Comparison of ENCODE assay signal across 19 cellular contexts in the genomic region with DNA sequence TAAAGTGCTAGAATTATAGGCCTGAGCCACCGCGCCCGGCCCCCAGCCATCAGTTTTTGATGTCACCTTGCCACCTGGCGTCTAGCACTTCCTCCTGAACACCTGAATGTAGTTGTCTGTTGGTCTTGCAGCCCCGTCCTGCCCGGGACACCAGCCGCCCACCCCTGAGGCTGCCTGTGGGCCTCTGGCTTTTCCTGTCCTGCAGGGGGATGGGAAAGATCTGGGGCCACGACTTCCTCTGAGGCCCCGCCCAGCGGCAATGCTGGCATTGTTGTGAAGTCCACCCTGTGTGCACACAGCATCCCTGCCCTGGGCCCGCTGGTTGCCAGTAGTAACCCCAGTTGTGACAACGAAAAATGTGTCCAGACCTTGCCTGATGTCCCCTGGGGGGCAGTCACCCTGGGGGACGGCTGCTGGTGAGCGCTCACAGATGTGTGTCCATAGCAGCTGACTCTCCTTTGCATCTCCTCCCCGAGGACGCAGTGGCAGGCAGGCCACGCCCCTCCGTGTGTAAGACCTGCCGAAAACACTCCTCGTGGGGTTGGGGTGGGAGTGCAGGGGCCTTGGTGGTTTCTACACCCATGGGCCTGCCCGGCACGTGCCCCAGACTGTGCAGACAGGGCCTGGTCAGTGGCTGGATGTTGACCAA. TPM values are rescaled to one million over a fixed set of nuclear protein-coding genes. Genes with fewer than 3 reads are reported as not detected.
DNase-seq lines count a peak whose midpoint lies in the region; ATAC-seq, FAIRE-seq and TF ChIP-seq lines count a peak whose summit lies in the region.
"Had no signal": no experiment of that assay in that cellular context is flagged by ENCODE, and none has a peak within 500 bp of the region (broad histone marks: within the 10 kb centered on the region; RNA-seq: fewer than 3 reads in every experiment).

No MANE protein-coding gene starts in this region.

- ATAC-seq in K562 = no peak
- ATAC-seq in GM18867 (IDR thresholded peaks at IDR 0.05; ENCODE audit: unreplicated experiment) = no peak
- ATAC-seq: activated CD4-positive, alpha-beta T cell treated with anti-CD3 and anti-CD28 coated beads for 36 hours had no signal

- CTCF ChIA-PET in K562 (lab: Yijun Ruan, JAX; ENCODE audit: low intra/inter-chr PET ratio) = no interaction called here
- CTCF ChIA-PET in CD8-positive, alpha-beta memory T cell (lab: Charles Lee) = interaction anchor here (1.3 to 3.6 kb wide), 3 partner anchors 13 to 57 kb away, joined by 3 to 35 read pairs (median 3); no protein-coding TSS in a partner anchor

- no peaks in the 10 kb centered on the region for H3K9me2 ChIP-seq in DOHH2 (replicated peaks; ENCODE audit: control insufficient read depth, low read length)

- H3K27me3 ChIP-seq in DOHH2 (ENCODE audit: control insufficient read depth, low read length) = no peaks in the 10 kb centered on the region
- no peaks in the 10 kb centered on the region for H3K27me3 ChIP-seq in K562 (ENCODE audit: control insufficient read depth in 2 of 2, insufficient read depth in 2 of 2, low read length in 2 of 2)
- no peaks in the 10 kb centered on the region for H3K27me3 ChIP-seq in CD8-positive, alpha-beta memory T cell (ENCODE audit: insufficient read depth, low read length, poor library complexity, severe bottlenecking)
- H3K27me3 ChIP-seq in tibial artery = no peaks in the 10 kb centered on the region
- H3K27me3 ChIP-seq: neural progenitor cell, sigmoid colon had no signal

- peak overlapping the region; percentile 29 for H3K27ac ChIP-seq in DOHH2 (ENCODE audit: low read depth, low read length)
- H3K27ac ChIP-seq in K562 (ENCODE audit: extremely low read depth, low read depth, low read length) = no peak overlapping the region
- no peak overlapping the region for H3K27ac ChIP-seq in CD8-positive, alpha-beta memory T cell (ENCODE audit: low read depth, low read length)
- no peak overlapping the region for H3K27ac ChIP-seq in tibial artery
- H3K27ac ChIP-seq: neural progenitor cell had no signal

- H3K79me2 ChIP-seq in DOHH2 (ENCODE audit: control insufficient read depth, low read length) (peaks cover 87% of the 10 kb centered on the region), K562 (ENCODE audit: control insufficient read depth, insufficient read depth, low read length) (peaks cover 7% of the 10 kb centered on the region; the same call in 1 of the 3 replicates)

- H2AFZ ChIP-seq in K562 (ENCODE audit: low read depth, low read length) = no peak overlapping the region
- H2AFZ ChIP-seq: neural progenitor cell had no signal

- H3K4me3 Mint-ChIP-seq in neural crest cell = peak overlapping the region; percentile 38
- H3K4me3 Mint-ChIP-seq in CD8-positive, alpha-beta memory T cell = peak overlapping the region in 1 of 7 donors; percentile 59
- H3K4me3 Mint-ChIP-seq: activated CD4-positive, alpha-beta T cell treated with anti-CD3 and anti-CD28 coated beads for 36 hours; activated naive CD8-positive, alpha-beta T cell treated with anti-CD3 and anti-CD28 coated beads for 36 hours; neural progenitor cell; type B pancreatic cell had no signal

- no peak overlapping the region for H3K4me3 ChIP-seq in DOHH2 (ENCODE audit: low read length)
- no peak overlapping the region for H3K4me3 ChIP-seq in K562
- H3K4me3 ChIP-seq in CD8-positive, alpha-beta memory T cell (ENCODE audit: low read length) = no peak overlapping the region
- no peak overlapping the region for H3K4me3 ChIP-seq in tibial artery
- H3K4me3 ChIP-seq: neural progenitor cell, sigmoid colon had no signal

- TF ChIP-seq CTCF in DOHH2 (IDR thresholded peaks at IDR 0.05; ENCODE audit: low read depth, low read length, poor library complexity, severe bottlenecking) (no peak), K562 (IDR thresholded peaks at IDR 0.05 in 2 of 3, conservative IDR thresholded peaks at IDR 0.05 in 1 of 3; ENCODE audit: insufficient read depth in 2 of 3, low read depth in 1 of 3, low read length in 3 of 3) (no peak), neural crest cell (conservative IDR thresholded peaks at IDR 0.05) (no peak), tibial artery (IDR thresholded peaks at IDR 0.05) (no peak)

- no peak for TF ChIP-seq EP300 in K562 (IDR thresholded peaks at IDR 0.05; ENCODE audit: low read length)

- 90% methylated on average over 14 of the region's 22 CpGs for WGBS in K562 (ENCODE audit: insufficient coverage, low coverage, missing lambda C conversion rate)

- peaks cover 4% of the 10 kb centered on the region for H3K27me3 Mint-ChIP-seq in neural crest cell (ENCODE audit: low read depth)
- no peaks in the 10 kb centered on the region for H3K27me3 Mint-ChIP-seq in CD8-positive, alpha-beta memory T cell
- H3K27me3 Mint-ChIP-seq: activated CD4-positive, alpha-beta T cell treated with anti-CD3 and anti-CD28 coated beads for 36 hours; activated naive CD8-positive, alpha-beta T cell treated with anti-CD3 and anti-CD28 coated beads for 36 hours; type B pancreatic cell had no signal

- TF ChIP-seq RAD21 in K562 (CRISPR knock-in tag; conservative IDR thresholded peaks at IDR 0.05 in 1 of 2, IDR thresholded peaks at IDR 0.05 in 1 of 2) = no peak

- intact Hi-C loops in K562 (cut with micrococcal nuclease) = no loop called here
- intact Hi-C loops in tibial artery (cut with DNase I; ENCODE audit: low total_unique reads) = loop anchor here (5.0 kb wide), 2 partner anchors 60 to 280 kb away; no protein-coding TSS in a partner anchor

- no TSS peak for BruUV-seq in K562 (replicated peaks; lab: Mats Ljungman, UMichigan)

- peaks cover 26% of the 10 kb centered on the region for H3K36me3 Mint-ChIP-seq in neural crest cell (ENCODE audit: low read depth)
- H3K36me3 Mint-ChIP-seq in CD8-positive, alpha-beta memory T cell = peaks cover 3 to 64% (median 7%) of the 10 kb centered on the region in 3 donors

- peaks cover 20% of the 10 kb centered on the region; the same call in 1 of the 2 replicates for H4K20me1 ChIP-seq in DOHH2 (ENCODE audit: control insufficient read depth, insufficient read depth, low read depth, low read length)
- 0 out of 2 replicates have a peak, but pooled peaks cover 3% of the 10 kb centered on the region for H4K20me1 ChIP-seq in K562 (replicated peaks; ENCODE audit: control insufficient read depth, insufficient read depth, low read length)

- H3K9me1 ChIP-seq in K562 (ENCODE audit: control insufficient read depth, insufficient read depth, low read length) = no peaks in the 10 kb centered on the region

- H3K9ac ChIP-seq in K562 (ENCODE audit: insufficient read depth in 1 of 2, low read depth in 2 of 2, low read length in 2 of 2) = no peak overlapping the region
- H3K9ac ChIP-seq: neural progenitor cell had no signal

- no peak overlapping the region for H3K27ac Mint-ChIP-seq in neural crest cell (ENCODE audit: unreplicated experiment)
- H3K27ac Mint-ChIP-seq in CD8-positive, alpha-beta memory T cell = no peak overlapping the region
- H3K27ac Mint-ChIP-seq: activated CD4-positive, alpha-beta T cell treated with anti-CD3 and anti-CD28 coated beads for 36 hours; activated naive CD8-positive, alpha-beta T cell treated with anti-CD3 and anti-CD28 coated beads for 36 hours; neural progenitor cell; type B pancreatic cell had no signal

- peaks cover 93% of the 10 kb centered on the region for H3K36me3 ChIP-seq in DOHH2 (ENCODE audit: control insufficient read depth, low read length)
- H3K36me3 ChIP-seq in K562 (ENCODE audit: control insufficient read depth, insufficient read depth, low read length) = peaks cover 54% of the 10 kb centered on the region
- peaks cover 19% of the 10 kb centered on the region for H3K36me3 ChIP-seq in CD8-positive, alpha-beta memory T cell (ENCODE audit: insufficient read depth, low read length)
- H3K36me3 ChIP-seq in tibial artery = peaks cover 19 to 66% (median 46%) of the 10 kb centered on the region in 3 donors

- peaks cover 8% of the 10 kb centered on the region for H3F3A ChIP-seq in DOHH2 (ENCODE audit: control insufficient read depth, insufficient read depth)

- in situ Hi-C loops in K562 (cut with MboI) = no loop called here

- H3K4me1 Mint-ChIP-seq in neural crest cell = peaks cover 18% of the 10 kb centered on the region
- peaks cover 19 to 44% (median 32%) of the 10 kb centered on the region in 3 donors for H3K4me1 Mint-ChIP-seq in CD8-positive, alpha-beta memory T cell

- POLR2A ChIA-PET in K562 (lab: Yijun Ruan, JAX) = no interaction called here
- POLR2A ChIA-PET in CD8-positive, alpha-beta memory T cell (lab: Charles Lee) = interaction anchor here (1.0 to 1.1 kb wide), 2 partner anchors 16 to 17 kb away, joined by 3 to 4 read pairs; no protein-coding TSS in a partner anchor

- DNase-seq in K562 (ENCODE audit: extremely low read depth in 1 of 4, low spot score in 3 of 4) = no peak
- DNase-seq in neural crest cell (ENCODE audit: low read depth, low spot score) = no peak
- DNase-seq in CD8-positive, alpha-beta memory T cell = no peak
- DNase-seq in tibial artery = no peak
- DNase-seq: activated CD4-positive, alpha-beta T cell treated with anti-CD3 and anti-CD28 coated beads for 36 hours; activated naive CD8-positive, alpha-beta T cell treated with anti-CD3 and anti-CD28 coated beads for 36 hours; activated T-cell treated with anti-CD3 and anti-CD28 coated beads for 4 hours; DMS 273 treated with DMSO at 0.1 percent for 48 hours; foreskin melanocyte; mesenchymal stem cell; NCI-H1417; NK-92 treated with Interleukin-12 subunit alpha and Interleukin-12 subunit beta, amount 100 ng/mL, for 24 hours; sigmoid colon; stimulated activated CD4-positive, alpha-beta T cell treated with anti-CD3 and anti-CD28 coated beads, Interleukin-2, amount 100 ng/mL, for 48 hours had no signal

- FAIRE-seq in K562 (lab: Jason Lieb, UNC) = no peak
- FAIRE-seq: bronchial epithelial cell had no signal

- H3K9me3 Mint-ChIP-seq in neural crest cell = no peaks in the 10 kb centered on the region
- H3K9me3 Mint-ChIP-seq in CD8-positive, alpha-beta memory T cell = no peaks in the 10 kb centered on the region
- H3K9me3 Mint-ChIP-seq: activated naive CD8-positive, alpha-beta T cell treated with anti-CD3 and anti-CD28 coated beads for 36 hours; type B pancreatic cell had no signal

- H3K9me3 ChIP-seq in DOHH2 (ENCODE audit: control insufficient read depth, insufficient read depth, low read length) (no peaks in the 10 kb centered on the region), K562 (replicated peaks; ENCODE audit: control insufficient read depth, insufficient read depth, low read depth, low read length) (peaks cover 5% of the 10 kb centered on the region; the same call in 1 of the 2 replicates), tibial artery (no peaks in the 10 kb centered on the region)
- no peaks in the 10 kb centered on the region for H3K9me3 ChIP-seq in CD8-positive, alpha-beta memory T cell (ENCODE audit: low read length)
- H3K9me3 ChIP-seq: sigmoid colon had no signal

- H3K4me1 ChIP-seq in DOHH2 (ENCODE audit: control insufficient read depth, low read length) (peaks cover 49% of the 10 kb centered on the region), K562 (replicated peaks in 1 of 2; ENCODE audit: control insufficient read depth in 2 of 2, insufficient read depth in 2 of 2, low read length in 2 of 2) (peaks cover 0 to 37% of the 10 kb centered on the region in 2 experiments; a peak in 2 of 5 replicates), tibial artery (peaks cover 0 to 11% (median 6%) of the 10 kb centered on the region in 4 donors)
- H3K4me1 ChIP-seq in CD8-positive, alpha-beta memory T cell (ENCODE audit: insufficient read depth, low read length) = peaks cover 4% of the 10 kb centered on the region

- H3K4me2 ChIP-seq in DOHH2 (ENCODE audit: low read length) (no peak overlapping the region), K562 (ENCODE audit: insufficient read depth, low read length) (no peak overlapping the region)
- H3K4me2 ChIP-seq: neural progenitor cell had no signal

- TF ChIP-seq POLR2A in K562 (conservative IDR thresholded peaks at IDR 0.05) = no peak

RNA-seq across cellular contexts. Expression of a gene that starts 6.7 kb away (rescaled TPM):
- total RNA-seq in K562 (2011; cell fraction: chromatin; rRNA removed; ENCODE audit: low replicate concordance) = 12.6 and 38.1 TPM in 2 replicates
- 37.1 and 42.4 TPM in 2 replicates for total RNA-seq in K562 (2011; cell fraction: nucleolus; rRNA removed)
- total RNA-seq in K562 (2011; cell fraction: nucleoplasm; rRNA removed) = 17.2 and 22.2 TPM in 2 replicates
- total RNA-seq in K562 (2014; rRNA removed) (23.5 and 30.4 TPM in 2 replicates), K562 (2014; rRNA removed; fragmentation: Illumina TruSeq; extraction: Trizol) (0.93 and 1.8 TPM in 2 replicates), K562 (2015; rRNA removed; fragmentation: Illumina TruSeq; extraction: Trizol) (8.3 and 9.2 TPM in 2 replicates), K562 (2021) (22.6 and 24.4 TPM in 2 replicates), neural crest cell (24.3 and 24.5 TPM in 2 replicates)
- polyA plus RNA-seq in K562 (2011; rRNA removed) (9.7 and 14.9 TPM in 2 replicates), K562 (2014; fragmentation: Illumina TruSeq; extraction: Trizol) (2.2 and 11.6 TPM in 2 replicates), K562 (2014; fragmentation: Nextera tagmentation; extraction: Ambion mirVana) (under 1 TPM; 0.37 to 0.84 TPM), K562 (2014; rRNA removed) (24.3 and 24.9 TPM in 2 replicates)
- polyA plus RNA-seq in K562 (2011; cell fraction: cytosol; rRNA removed) = 19.8 and 41.1 TPM in 2 replicates
- 43.7 and 74.3 TPM in 2 replicates for polyA plus RNA-seq in K562 (2011; cell fraction: nucleus; rRNA removed)
- 15.4 and 21.7 TPM in 2 replicates for polyA plus RNA-seq in K562 (2012)
- polyA minus RNA-seq in K562 (2011; rRNA and poly(A)+ RNA removed) = 3.3 and 5.5 TPM in 2 replicates
- 8.8 and 11.2 TPM in 2 replicates for polyA minus RNA-seq in K562 (2011; cell fraction: cytosol; rRNA and poly(A)+ RNA removed)
- polyA minus RNA-seq in K562 (2011; cell fraction: nucleus; rRNA and poly(A)+ RNA removed) = 7.8 TPM in 2 replicates
- 10 to 100 TPM; 22.3 to 25.9 TPM for total RNA-seq in CD8-positive, alpha-beta memory T cell
- 6.1 TPM for polyA plus RNA-seq in CD8-positive, alpha-beta memory T cell

RNA-seq across cellular contexts. Expression of a gene that starts 21.8 kb away (rescaled TPM):
- 44.8 and 168 TPM in 2 replicates for total RNA-seq in K562 (2011; cell fraction: chromatin; rRNA removed; ENCODE audit: low replicate concordance)
- 130 and 141 TPM in 2 replicates for total RNA-seq in K562 (2011; cell fraction: nucleolus; rRNA removed)
- total RNA-seq in K562 (2011; cell fraction: nucleoplasm; rRNA removed) = 69.2 and 70.6 TPM in 2 replicates
- total RNA-seq in K562 (2014; rRNA removed) = 41.2 and 49.8 TPM in 2 replicates
- 1.4 and 2.8 TPM in 2 replicates for total RNA-seq in K562 (2014; rRNA removed; fragmentation: Illumina TruSeq; extraction: Trizol)
- total RNA-seq in K562 (2015; rRNA removed; fragmentation: Illumina TruSeq; extraction: Trizol) = 14.0 and 14.7 TPM in 2 replicates
- 55.3 and 59.3 TPM in 2 replicates for total RNA-seq in K562 (2021)
- polyA plus RNA-seq in K562 (2011; rRNA removed) = 24.3 and 35.9 TPM in 2 replicates
- polyA plus RNA-seq in K562 (2011; cell fraction: cytosol; rRNA removed) = 27.7 and 49.1 TPM in 2 replicates
- polyA plus RNA-seq in K562 (2011; cell fraction: nucleus; rRNA removed) = 268 and 323 TPM in 2 replicates
- 38.7 and 63.6 TPM in 2 replicates for polyA plus RNA-seq in K562 (2012)
- polyA plus RNA-seq in K562 (2014; fragmentation: Illumina TruSeq; extraction: Trizol) = 7.7 and 20.3 TPM in 2 replicates
- polyA plus RNA-seq in K562 (2014; fragmentation: Nextera tagmentation; extraction: Ambion mirVana) = under 1 TPM; 0.08 to 0.59 TPM
- polyA plus RNA-seq in K562 (2014; rRNA removed) = 62.0 and 62.9 TPM in 2 replicates
- 4.1 and 8.2 TPM in 2 replicates for polyA minus RNA-seq in K562 (2011; rRNA and poly(A)+ RNA removed)
- 15.3 and 18.4 TPM in 2 replicates for polyA minus RNA-seq in K562 (2011; cell fraction: cytosol; rRNA and poly(A)+ RNA removed)
- polyA minus RNA-seq in K562 (2011; cell fraction: nucleus; rRNA and poly(A)+ RNA removed) = 21.8 and 25.8 TPM in 2 replicates
- 45.7 and 46.9 TPM in 2 replicates for total RNA-seq in neural crest cell
- 100 to 1,000 TPM in 1 of 2 experiments, 10 to 100 TPM in 1; 96.2 to 102 TPM for total RNA-seq in CD8-positive, alpha-beta memory T cell
- 49.0 TPM for polyA plus RNA-seq in CD8-positive, alpha-beta memory T cell

RNA-seq across cellular contexts. Expression of a gene that starts 37.0 kb away (rescaled TPM):
- total RNA-seq in K562 (2011; cell fraction: chromatin; rRNA removed; ENCODE audit: low replicate concordance) = 2.9 and 7.9 TPM in 2 replicates
- 4.5 and 5.7 TPM in 2 replicates for total RNA-seq in K562 (2011; cell fraction: nucleolus; rRNA removed)
- total RNA-seq in K562 (2011; cell fraction: nucleoplasm; rRNA removed) = 4.0 and 4.1 TPM in 2 replicates
- total RNA-seq in K562 (2014; rRNA removed) (0.61 and 1.0 TPM in 2 replicates), K562 (2014; rRNA removed; fragmentation: Illumina TruSeq; extraction: Trizol) (0.06 and 0.07 TPM in 2 replicates), K562 (2015; rRNA removed; fragmentation: Illumina TruSeq; extraction: Trizol) (0.15 and 0.29 TPM in 2 replicates), K562 (2021) (3.0 and 3.9 TPM in 2 replicates), neural crest cell (2.5 and 3.0 TPM in 2 replicates)
- polyA plus RNA-seq in K562 (2011; rRNA removed) (1.1 and 1.7 TPM in 2 replicates), K562 (2014; fragmentation: Illumina TruSeq; extraction: Trizol) (0.22 and 0.72 TPM in 2 replicates), K562 (2014; fragmentation: Nextera tagmentation; extraction: Ambion mirVana) (under 1 TPM in 1 of 2 experiments, not detected in 1; 0.01 TPM), K562 (2014; rRNA removed) (1.7 and 1.9 TPM in 2 replicates)
- polyA plus RNA-seq in K562 (2011; cell fraction: cytosol; rRNA removed) = 2.4 and 3.0 TPM in 2 replicates
- polyA plus RNA-seq in K562 (2011; cell fraction: nucleus; rRNA removed) = 7.8 and 9.9 TPM in 2 replicates
- polyA plus RNA-seq in K562 (2012) = 2.1 and 7.6 TPM in 2 replicates
- 0.24 and 0.60 TPM in 2 replicates for polyA minus RNA-seq in K562 (2011; rRNA and poly(A)+ RNA removed)
- polyA minus RNA-seq in K562 (2011; cell fraction: cytosol; rRNA and poly(A)+ RNA removed) = 1.1 and 2.9 TPM in 2 replicates
- polyA minus RNA-seq in K562 (2011; cell fraction: nucleus; rRNA and poly(A)+ RNA removed) = 1.2 and 1.7 TPM in 2 replicates
- 1 to 10 TPM; 1.7 to 1.8 TPM for total RNA-seq in CD8-positive, alpha-beta memory T cell
- not detected for polyA plus RNA-seq in CD8-positive, alpha-beta memory T cell

RNA-seq across cellular contexts. Expression of a gene that starts 37.3 kb away (rescaled TPM):
- total RNA-seq in K562 (2011; cell fraction: chromatin; rRNA removed; ENCODE audit: low replicate concordance) = 86.7 and 211 TPM in 2 replicates
- 112 and 120 TPM in 2 replicates for total RNA-seq in K562 (2011; cell fraction: nucleolus; rRNA removed)
- total RNA-seq in K562 (2011; cell fraction: nucleoplasm; rRNA removed) = 93.7 and 97.5 TPM in 2 replicates
- total RNA-seq in K562 (2014; rRNA removed) (23.2 and 25.1 TPM in 2 replicates), K562 (2014; rRNA removed; fragmentation: Illumina TruSeq; extraction: Trizol) (4.1 and 6.0 TPM in 2 replicates), K562 (2015; rRNA removed; fragmentation: Illumina TruSeq; extraction: Trizol) (9.7 and 10.3 TPM in 2 replicates), K562 (2021) (31.1 and 33.0 TPM in 2 replicates), neural crest cell (48.8 and 54.4 TPM in 2 replicates)
- polyA plus RNA-seq in K562 (2011; rRNA removed) (10.1 and 17.7 TPM in 2 replicates), K562 (2014; fragmentation: Illumina TruSeq; extraction: Trizol) (9.3 and 15.1 TPM in 2 replicates), K562 (2014; fragmentation: Nextera tagmentation; extraction: Ambion mirVana) (1 to 10 TPM in 1 of 2 experiments, under 1 TPM in 1; 0.76 to 1.2 TPM), K562 (2014; rRNA removed) (26.8 and 29.9 TPM in 2 replicates)
- polyA plus RNA-seq in K562 (2011; cell fraction: cytosol; rRNA removed) = 9.3 and 11.7 TPM in 2 replicates
- 166 and 249 TPM in 2 replicates for polyA plus RNA-seq in K562 (2011; cell fraction: nucleus; rRNA removed)
- polyA plus RNA-seq in K562 (2012) = 20.0 and 26.5 TPM in 2 replicates
- 6.7 and 8.2 TPM in 2 replicates for polyA minus RNA-seq in K562 (2011; rRNA and poly(A)+ RNA removed)
- polyA minus RNA-seq in K562 (2011; cell fraction: cytosol; rRNA and poly(A)+ RNA removed) = 13.2 and 14.6 TPM in 2 replicates
- polyA minus RNA-seq in K562 (2011; cell fraction: nucleus; rRNA and poly(A)+ RNA removed) = 31.4 and 35.8 TPM in 2 replicates
- 10 to 100 TPM; 51.4 to 52.2 TPM for total RNA-seq in CD8-positive, alpha-beta memory T cell
- polyA plus RNA-seq in CD8-positive, alpha-beta memory T cell = 18.6 TPM

RNA-seq across cellular contexts. Expression of a gene that starts 43.6 kb away (rescaled TPM):
- 57.0 and 254 TPM in 2 replicates for total RNA-seq in K562 (2011; cell fraction: chromatin; rRNA removed; ENCODE audit: low replicate concordance)
- 188 and 225 TPM in 2 replicates for total RNA-seq in K562 (2011; cell fraction: nucleolus; rRNA removed)
- 102 and 109 TPM in 2 replicates for total RNA-seq in K562 (2011; cell fraction: nucleoplasm; rRNA removed)
- 16.4 and 21.4 TPM in 2 replicates for total RNA-seq in K562 (2014; rRNA removed)
- total RNA-seq in K562 (2014; rRNA removed; fragmentation: Illumina TruSeq; extraction: Trizol) = 1.2 and 2.1 TPM in 2 replicates
- 7.0 and 10.9 TPM in 2 replicates for total RNA-seq in K562 (2015; rRNA removed; fragmentation: Illumina TruSeq; extraction: Trizol)
- total RNA-seq in K562 (2021) = 37.3 and 44.2 TPM in 2 replicates
- 6.5 and 18.6 TPM in 2 replicates for polyA plus RNA-seq in K562 (2011; rRNA removed)
- 4.8 and 5.9 TPM in 2 replicates for polyA plus RNA-seq in K562 (2011; cell fraction: cytosol; rRNA removed)
- polyA plus RNA-seq in K562 (2011; cell fraction: nucleus; rRNA removed) = 164 and 214 TPM in 2 replicates
- 34.6 and 75.5 TPM in 2 replicates for polyA plus RNA-seq in K562 (2012)
- 6.3 and 14.4 TPM in 2 replicates for polyA plus RNA-seq in K562 (2014; fragmentation: Illumina TruSeq; extraction: Trizol)
- polyA plus RNA-seq in K562 (2014; fragmentation: Nextera tagmentation; extraction: Ambion mirVana) = under 1 TPM; 0.10 to 0.23 TPM
- 29.0 and 35.7 TPM in 2 replicates for polyA plus RNA-seq in K562 (2014; rRNA removed)
- polyA minus RNA-seq in K562 (2011; rRNA and poly(A)+ RNA removed) = 4.3 and 5.1 TPM in 2 replicates
- polyA minus RNA-seq in K562 (2011; cell fraction: cytosol; rRNA and poly(A)+ RNA removed) = 6.0 and 17.9 TPM in 2 replicates
- 43.8 and 48.3 TPM in 2 replicates for polyA minus RNA-seq in K562 (2011; cell fraction: nucleus; rRNA and poly(A)+ RNA removed)
- total RNA-seq in neural crest cell = 49.9 and 52.9 TPM in 2 replicates
- 10 to 100 TPM; 42.5 to 44.7 TPM for total RNA-seq in CD8-positive, alpha-beta memory T cell
- polyA plus RNA-seq in CD8-positive, alpha-beta memory T cell = 7.5 TPM
